Comparison of ENCODE assay signal across 10 cellular contexts in genomic region chr11:125627236-125627910, GRCh38. TPM values are rescaled to one million over a fixed set of nuclear protein-coding genes. Genes with fewer than 3 reads are reported as not detected.
DNase-seq lines count a peak whose midpoint lies in the region; ATAC-seq and TF ChIP-seq lines count a peak whose summit lies in the region.
"Had no signal": no experiment of that assay in that cellular context is flagged by ENCODE, and none has a peak within 500 bp of the region (broad histone marks: within the 10 kb centered on the region; RNA-seq: fewer than 3 reads in every experiment).

No MANE protein-coding gene starts in this region.

- no peak for TF ChIP-seq CTCF in MM.1S (IDR thresholded peaks at IDR 0.05; ENCODE audit: low read length)

- H3K4me2 ChIP-seq in MM.1S (ENCODE audit: low read depth, low read length): peak overlapping the region; percentile 82

- no peak for ATAC-seq in central memory CD8-positive, alpha-beta T cell (replicated peaks; ENCODE audit: extremely low read depth, poor library complexity, severe bottlenecking)
- ATAC-seq in natural killer cell treated with Interleukin-12 subunit alpha and Interleukin-12 subunit beta and Interleukin-15 and Interleukin-18, amount 100 ng/mL, for 72 hours: no peak
- ATAC-seq in HG03175 (IDR thresholded peaks at IDR 0.05; ENCODE audit: unreplicated experiment): no peak

- H3K27me3 ChIP-seq in MM.1S (replicated peaks; ENCODE audit: insufficient read depth, low read length): no peaks in the 10 kb centered on the region
- H3K27me3 ChIP-seq: Peyer's patch had no signal

- peaks cover 11% of the 10 kb centered on the region for H3K36me3 ChIP-seq in ES-I3 (ENCODE audit: insufficient read depth, low read length)
- no peaks in the 10 kb centered on the region; the same call in 1 of the 2 replicates for H3K36me3 ChIP-seq in MM.1S (replicated peaks; ENCODE audit: insufficient read depth, low read length)
- H3K36me3 ChIP-seq: Peyer's patch had no signal

- H3K9me2 ChIP-seq in MM.1S (replicated peaks; ENCODE audit: insufficient read depth, low read length): no peaks in the 10 kb centered on the region

- H3K4me1 Mint-ChIP-seq in central memory CD8-positive, alpha-beta T cell: peaks cover 24% of the 10 kb centered on the region
- H3K4me1 Mint-ChIP-seq in natural killer cell treated with Interleukin-12 subunit alpha and Interleukin-12 subunit beta and Interleukin-15 and Interleukin-18, amount 100 ng/mL, for 72 hours (ENCODE audit: low read depth in 2 of 2): peaks cover 23 to 26% of the 10 kb centered on the region in 2 donors

- H4K20me1 ChIP-seq in MM.1S (ENCODE audit: insufficient read depth, low read length): no peaks in the 10 kb centered on the region

- peak overlapping the region; percentile 79 for H3K4me3 ChIP-seq in MM.1S (ENCODE audit: low read length)

- H3K4me3 Mint-ChIP-seq in central memory CD8-positive, alpha-beta T cell: peak overlapping the region; percentile 88
- peak overlapping the region; percentile 90 for H3K4me3 Mint-ChIP-seq in natural killer cell treated with Interleukin-12 subunit alpha and Interleukin-12 subunit beta and Interleukin-15 and Interleukin-18, amount 100 ng/mL, for 72 hours

- H3K27me3 Mint-ChIP-seq in central memory CD8-positive, alpha-beta T cell: no peaks in the 10 kb centered on the region
- no peaks in the 10 kb centered on the region for H3K27me3 Mint-ChIP-seq in natural killer cell treated with Interleukin-12 subunit alpha and Interleukin-12 subunit beta and Interleukin-15 and Interleukin-18, amount 100 ng/mL, for 72 hours

- peaks cover 57% of the 10 kb centered on the region for H3K79me2 ChIP-seq in MM.1S (ENCODE audit: low read length)

- H3K36me3 Mint-ChIP-seq in central memory CD8-positive, alpha-beta T cell (ENCODE audit: insufficient read depth): peaks cover 7% of the 10 kb centered on the region
- H3K36me3 Mint-ChIP-seq in natural killer cell treated with Interleukin-12 subunit alpha and Interleukin-12 subunit beta and Interleukin-15 and Interleukin-18, amount 100 ng/mL, for 72 hours: peaks cover 12% of the 10 kb centered on the region

- H3K9me3 Mint-ChIP-seq in central memory CD8-positive, alpha-beta T cell: no peaks in the 10 kb centered on the region
- H3K9me3 Mint-ChIP-seq in natural killer cell treated with Interleukin-12 subunit alpha and Interleukin-12 subunit beta and Interleukin-15 and Interleukin-18, amount 100 ng/mL, for 72 hours: no peaks in the 10 kb centered on the region

- no peak overlapping the region for H2AFZ ChIP-seq in MM.1S (ENCODE audit: low read length)

- DNase-seq in MM.1S (no peak), islet precursor cell (no peak), substantia nigra (lab: John Stamatoyannopoulos, UW) (no peak), head of caudate nucleus (no peak)
- no peak for DNase-seq in central memory CD8-positive, alpha-beta T cell (ENCODE audit: low spot score in 2 of 2)
- no peak for DNase-seq in natural killer cell treated with Interleukin-12 subunit alpha and Interleukin-12 subunit beta and Interleukin-15 and Interleukin-18, amount 100 ng/mL, for 72 hours (ENCODE audit: low spot score)
- DNase-seq: midbrain, Peyer's patch had no signal

- intact Hi-C loops in head of caudate nucleus (cut with DNase I): loop anchor here (5.0 to 10.0 kb wide), 2 partner anchors 35 to 257 kb away; partner anchors contain the start of genes HYLS1 and STT3A

- H3K4me1 ChIP-seq in ES-I3 (ENCODE audit: insufficient read depth, low read length) (peaks cover 7% of the 10 kb centered on the region), MM.1S (ENCODE audit: low read length) (peaks cover 19% of the 10 kb centered on the region)

- H3F3A ChIP-seq in MM.1S (ENCODE audit: insufficient read depth, low read length): peaks cover 24% of the 10 kb centered on the region

- H3K27ac ChIP-seq in MM.1S (ENCODE audit: low read length) (peak overlapping the region; percentile 92; the same call in 1 of the 2 replicates), substantia nigra (ENCODE audit: low read depth, low read length, poor library complexity, severe bottlenecking) (no peak overlapping the region)

- H3K9me3 ChIP-seq in ES-I3 (ENCODE audit: control insufficient read depth, insufficient read depth, low read length) (no peaks in the 10 kb centered on the region), MM.1S (replicated peaks; ENCODE audit: insufficient read depth, low read length) (no peaks in the 10 kb centered on the region)
- H3K9me3 ChIP-seq: Peyer's patch had no signal

- H3K27ac Mint-ChIP-seq in central memory CD8-positive, alpha-beta T cell (ENCODE audit: low read depth): peak overlapping the region; percentile 90
- H3K27ac Mint-ChIP-seq in natural killer cell treated with Interleukin-12 subunit alpha and Interleukin-12 subunit beta and Interleukin-15 and Interleukin-18, amount 100 ng/mL, for 72 hours: peak overlapping the region; percentile 97

- H3K9ac ChIP-seq in ES-I3 (ENCODE audit: low read depth, low read length): peak overlapping the region; percentile 91
- peak overlapping the region; percentile 80 for H3K9ac ChIP-seq in MM.1S (ENCODE audit: low read length)

RNA-seq across cellular contexts. Expression of gene CHEK1, which starts 2.4 kb away (rescaled TPM):
- total RNA-seq in natural killer cell treated with Interleukin-12 subunit alpha and Interleukin-12 subunit beta and Interleukin-15 and Interleukin-18, amount 100 ng/mL, for 72 hours: 100 to 1,000 TPM in 1 of 2 donors, 10 to 100 TPM in 1; 74.7 to 111 TPM

RNA-seq across cellular contexts. Expression of gene STT3A, which starts 34.7 kb away (rescaled TPM):
- total RNA-seq in natural killer cell treated with Interleukin-12 subunit alpha and Interleukin-12 subunit beta and Interleukin-15 and Interleukin-18, amount 100 ng/mL, for 72 hours: 100 to 1,000 TPM; 169 to 182 TPM

RNA-seq across cellular contexts. Expression of gene ACRV1, which starts 53.3 kb away (rescaled TPM):
- not detected for total RNA-seq in natural killer cell treated with Interleukin-12 subunit alpha and Interleukin-12 subunit beta and Interleukin-15 and Interleukin-18, amount 100 ng/mL, for 72 hours
- total RNA-seq: Peyer's patch had no signal

RNA-seq across cellular contexts. Expression of gene EI24, which starts 58.1 kb away (rescaled TPM):
- total RNA-seq in natural killer cell treated with Interleukin-12 subunit alpha and Interleukin-12 subunit beta and Interleukin-15 and Interleukin-18, amount 100 ng/mL, for 72 hours: 10 to 100 TPM; 47.1 to 60.8 TPM
